ENCODE assay signal across 29 cellular contexts in genomic region chr12:124211753-124212152, GRCh38.
"Had no signal": no experiment of that assay in that cellular context is flagged by ENCODE, and none has a peak within 500 bp of the region (broad histone marks: within the 10 kb centered on the region; RNA-seq: fewer than 3 reads in every experiment).

No MANE protein-coding gene starts in this region.

- H3K4me3 ChIP-seq: stomach, suprapubic skin, testis, thoracic aorta, thyroid gland, tibial artery, tibial nerve, transverse colon, upper lobe of left lung, upper lobe of right lung, uterus, vagina had no signal

- H3K27ac ChIP-seq: stomach, suprapubic skin, testis, thoracic aorta, thyroid gland, tibial artery, tibial nerve, transverse colon, upper lobe of left lung, upper lobe of right lung, uterus, vagina had no signal

- DNase-seq: stimulated activated CD4-positive, alpha-beta T cell treated with anti-CD3 and anti-CD28 coated beads, Interleukin-2, amount 100 ng/mL, for 48 hours; stimulated activated CD4-positive, alpha-beta T cell treated with anti-CD3 and anti-CD28 coated beads, Interleukin-4, amount 100 ng/mL, for 1 hour; stimulated activated CD4-positive, alpha-beta T cell treated with anti-CD3 and anti-CD28 coated beads, Interleukin-4, amount 100 ng/mL, for 24 hours; stimulated activated CD4-positive, alpha-beta T cell treated with anti-CD3 and anti-CD28 coated beads, Interleukin-4, amount 100 ng/mL, for 4 hours; stimulated activated CD8-positive, alpha-beta memory T cell treated with anti-CD3 and anti-CD28 coated beads, Interleukin-4, amount 100 ng/mL, for 48 hours; stimulated activated naive B cell treated with anti-CD40 and anti-IgM and Interleukin-4, amounts not matched to agents 10 μg/mL and 1 μg/mL and 100 μg/mL, for 72 hours; stimulated activated naive CD4-positive, alpha-beta T cell; stimulated activated naive CD4-positive, alpha-beta T cell treated with Interleukin-2 at 50 U/mL for 16 hours; stimulated activated naive CD8-positive, alpha-beta T cell treated with anti-CD3 and anti-CD28 coated beads, Interleukin-15, amount 100 ng/mL, for 72 hours; stimulated activated naive CD8-positive, alpha-beta T cell treated with anti-CD3 and anti-CD28 coated beads, Interleukin-15, Interleukin-2, amounts not matched to agents 100 U/mL and 50 U/mL, for 24 hours; stomach; substantia nigra; testis; thyroid gland; tibial artery; transverse colon; trophoblast cell; upper lobe of left lung; upper lobe of right lung; uterus had no signal

- H3K4me3 Mint-ChIP-seq: stimulated activated effector memory CD8-positive, alpha-beta T cell treated with anti-CD3 and anti-CD28 coated beads, Interleukin-12 subunit alpha, Interleukin-12 subunit beta, amount 100 ng/mL, for 72 hours; stimulated activated memory B cell treated with anti-CD40 and anti-IgM and Interleukin-4, amounts not matched to agents 10 μg/mL and 1 μg/mL and 100 μg/mL, for 72 hours; stimulated activated naive B cell treated with anti-CD40 and anti-IgM and Interleukin-4, amounts not matched to agents 10 μg/mL and 1 μg/mL and 100 μg/mL, for 72 hours; stimulated activated naive CD8-positive, alpha-beta T cell treated with anti-CD3 and anti-CD28 coated beads, Interleukin-15, amount 100 ng/mL, for 72 hours; stimulated activated naive CD8-positive, alpha-beta T cell treated with anti-CD3 and anti-CD28 coated beads, Interleukin-15, Interleukin-2, amounts not matched to agents 100 ng/mL and 50 ng/mL, for 24 hours; type B pancreatic cell had no signal

- H3K4me1 ChIP-seq: stomach, suprapubic skin, testis, thyroid gland, tibial artery, tibial nerve, transverse colon, upper lobe of left lung, upper lobe of right lung, uterus, vagina had no signal

- FAIRE-seq: urothelium cell line had no signal

- ATAC-seq: stimulated activated effector memory CD8-positive, alpha-beta T cell treated with anti-CD3 and anti-CD28 coated beads, Interleukin-12 subunit alpha, Interleukin-12 subunit beta, amount 100 ng/mL, for 72 hours; stimulated activated memory B cell treated with anti-CD40 and anti-IgM and Interleukin-4, amounts not matched to agents 10 μg/mL and 1 μg/mL and 100 μg/mL, for 72 hours; stimulated activated naive B cell treated with anti-CD40 and anti-IgM and Interleukin-4, amounts not matched to agents 10 μg/mL and 1 μg/mL and 100 μg/mL, for 72 hours; stimulated activated naive CD8-positive, alpha-beta T cell treated with anti-CD3 and anti-CD28 coated beads, Interleukin-15, amount 100 ng/mL, for 72 hours; stimulated activated naive CD8-positive, alpha-beta T cell treated with anti-CD3 and anti-CD28 coated beads, Interleukin-15, Interleukin-2, amounts not matched to agents 100 U/mL and 50 U/mL, for 24 hours; upper lobe of right lung had no signal

- H3K27ac Mint-ChIP-seq: stimulated activated effector memory CD8-positive, alpha-beta T cell treated with anti-CD3 and anti-CD28 coated beads, Interleukin-12 subunit alpha, Interleukin-12 subunit beta, amount 100 ng/mL, for 72 hours; stimulated activated memory B cell treated with anti-CD40 and anti-IgM and Interleukin-4, amounts not matched to agents 10 μg/mL and 1 μg/mL and 100 μg/mL, for 72 hours; stimulated activated naive B cell treated with anti-CD40 and anti-IgM and Interleukin-4, amounts not matched to agents 10 μg/mL and 1 μg/mL and 100 μg/mL, for 72 hours; stimulated activated naive CD8-positive, alpha-beta T cell treated with anti-CD3 and anti-CD28 coated beads, Interleukin-15, amount 100 ng/mL, for 72 hours; stimulated activated naive CD8-positive, alpha-beta T cell treated with anti-CD3 and anti-CD28 coated beads, Interleukin-15, Interleukin-2, amounts not matched to agents 100 ng/mL and 50 ng/mL, for 24 hours; type B pancreatic cell had no signal

- H3K36me3 ChIP-seq: stomach, suprapubic skin, thoracic aorta, thyroid gland, tibial nerve, transverse colon, upper lobe of left lung, upper lobe of right lung, uterus, vagina had no signal

- H3K9me3 ChIP-seq: testis, thyroid gland had no signal

- H3K27me3 ChIP-seq: stomach, testis, thyroid gland, tibial nerve, upper lobe of left lung, upper lobe of right lung, uterus, vagina had no signal

- H3K4me1 Mint-ChIP-seq: stimulated activated effector memory CD8-positive, alpha-beta T cell treated with anti-CD3 and anti-CD28 coated beads, Interleukin-12 subunit alpha, Interleukin-12 subunit beta, amount 100 ng/mL, for 72 hours; stimulated activated memory B cell treated with anti-CD40 and anti-IgM and Interleukin-4, amounts not matched to agents 10 μg/mL and 1 μg/mL and 100 μg/mL, for 72 hours; stimulated activated naive CD8-positive, alpha-beta T cell treated with anti-CD3 and anti-CD28 coated beads, Interleukin-15, amount 100 ng/mL, for 72 hours had no signal

- H3K36me3 Mint-ChIP-seq: stimulated activated effector memory CD8-positive, alpha-beta T cell treated with anti-CD3 and anti-CD28 coated beads, Interleukin-12 subunit alpha, Interleukin-12 subunit beta, amount 100 ng/mL, for 72 hours; stimulated activated memory B cell treated with anti-CD40 and anti-IgM and Interleukin-4, amounts not matched to agents 10 μg/mL and 1 μg/mL and 100 μg/mL, for 72 hours had no signal
